In genomic region chr5:72848474-72849428, GRCh38 we compare ENCODE assay signal across 8 cellular contexts. TPM values are rescaled to one million over a fixed set of nuclear protein-coding genes. Genes with fewer than 3 reads are reported as not detected.
DNase-seq lines count a peak whose midpoint lies in the region; ATAC-seq and TF ChIP-seq lines count a peak whose summit lies in the region.

No MANE protein-coding gene starts in this region.

- peak overlapping the region; percentile 87 for H3K4me3 ChIP-seq in AG04450 (ENCODE audit: low read depth, low read length)
- H3K4me3 ChIP-seq in Panc1 (ENCODE audit: low read depth in 2 of 2, low read length in 2 of 2): peak overlapping the region; percentile 80 to 84
- H3K4me3 ChIP-seq in thoracic aorta: peak overlapping the region; percentile 87

- peaks cover 56% of the 10 kb centered on the region for H3K4me1 ChIP-seq in Panc1 (ENCODE audit: control insufficient read depth, insufficient read depth, low read length)
- peaks cover 48 to 68% of the 10 kb centered on the region in 2 donors for H3K4me1 ChIP-seq in thoracic aorta (ENCODE audit: control insufficient read depth in 1 of 2, low read depth in 2 of 2)

- H3K27ac ChIP-seq in AG04450 (ENCODE audit: low read depth, low read length) (peak overlapping the region; percentile 81), Panc1 (ENCODE audit: low read length) (peak overlapping the region; percentile 94), thoracic aorta (peak overlapping the region; percentile 87 to 89)

- BruUV-seq in Panc1 (replicated peaks; lab: Mats Ljungman, UMichigan): no TSS peak

- H3K27me3 ChIP-seq in AG04450 (ENCODE audit: control insufficient read depth, insufficient read depth, low read length) (no peaks in the 10 kb centered on the region), Panc1 (ENCODE audit: control insufficient read depth, insufficient read depth, low read length) (no peaks in the 10 kb centered on the region), thoracic aorta (replicated peaks; ENCODE audit: insufficient read depth) (no peaks in the 10 kb centered on the region)

- H3K36me3 ChIP-seq in Panc1 (ENCODE audit: control insufficient read depth, insufficient read depth, low read length) (peaks cover 35% of the 10 kb centered on the region), thoracic aorta (no peaks in the 10 kb centered on the region)

- intact Hi-C loops in Panc1 (cut with micrococcal nuclease; ENCODE audit: unreplicated experiment): no loop called here

- ATAC-seq in GM18511 (IDR thresholded peaks at IDR 0.05; ENCODE audit: unreplicated experiment) (peak; percentile 61), HG03025 (IDR thresholded peaks at IDR 0.05; ENCODE audit: low FRiP score, unreplicated experiment) (peak; percentile 59), Panc1 (peak; percentile 75), thoracic aorta (ENCODE audit: insufficient number of reproducible peaks, low FRiP score, low read depth) (peak; percentile 51)

- TF ChIP-seq CTCF in AG04450 (IDR thresholded peaks at IDR 0.05; ENCODE audit: low read depth, low read length): no peak
- no peak for TF ChIP-seq CTCF in Panc1 (IDR thresholded peaks at IDR 0.05)
- no peak for TF ChIP-seq CTCF in thoracic aorta (IDR thresholded peaks at IDR 0.05)

- CTCF ChIA-PET in AG04450 (lab: Charles Lee) (interaction anchor here (0.6 to 1.2 kb wide), 2 partner anchors 482 to 493 kb away, joined by 3 to 4 read pairs; no protein-coding TSS in a partner anchor), Panc1 (lab: Charles Lee) (no interaction called here)

- DNase-seq in AG04450 (ENCODE audit: low read depth, low spot score) (no peak), Panc1 (ENCODE audit: low read depth, low spot score) (no peak), activated gamma-delta T cell treated with Interleukin-2 at 50 U/mL for 16 hours (peak; percentile 41), germinal center (ENCODE audit: low spot score) (peak; percentile 74), occipital lobe (lab: John Stamatoyannopoulos, UW) (peak; percentile 54), thoracic aorta (ENCODE audit: low spot score) (peak; percentile 8)

- in situ Hi-C loops in Panc1 (cut with HindIII; ENCODE audit: low pct_unique_long_range_greater_than_20kb, low sequenced_read_pairs): no loop called here

- H3K9me3 ChIP-seq in AG04450 (ENCODE audit: control insufficient read depth, insufficient read depth, low read length) (no peaks in the 10 kb centered on the region), Panc1 (ENCODE audit: control insufficient read depth, insufficient read depth, low read depth, low read length) (no peaks in the 10 kb centered on the region), thoracic aorta (no peaks in the 10 kb centered on the region)

- POLR2A ChIA-PET in AG04450 (lab: Yijun Ruan, JAX): interaction anchor here (0.5 to 1.7 kb wide), 8 partner anchors 10 to 224 kb away, joined by 3 to 16 read pairs (median 4); partner anchors contain the start of gene TNPO1
- POLR2A ChIA-PET in Panc1 (lab: Charles Lee): interaction anchor here (0.6 to 1.1 kb wide), 4 partner anchors 15 to 579 kb away, joined by 3 to 10 read pairs (median 6); no protein-coding TSS in a partner anchor

RNA-seq across cellular contexts. Expression of gene TNPO1, which starts 32.3 kb away (rescaled TPM):
- 110 and 134 TPM in 2 replicates for polyA plus RNA-seq in AG04450 (2011; rRNA removed)
- polyA minus RNA-seq in AG04450 (2011; rRNA and poly(A)+ RNA removed): 244 and 342 TPM in 2 replicates
- total RNA-seq in Panc1 (2021; ENCODE audit: unreplicated experiment) (169 TPM), occipital lobe (299 TPM), thoracic aorta (100 to 1,000 TPM in 1 of 2 donors, 10 to 100 TPM in 1; 75.8 to 150 TPM)
- 47.4 TPM for polyA plus RNA-seq in Panc1 (2012; ENCODE audit: insufficient read length)

Comparison
In these comparisons a context has a peak if more than half of its experiments do, and no peak if none do; other contexts are left out.
1. DNase-seq: peak in activated gamma-delta T cell treated with Interleukin-2 at 50 U/mL for 16 hours (single experiment), germinal center (single experiment), occipital lobe (single experiment) and thoracic aorta (single experiment); none in AG04450 (single experiment) and Panc1 (single experiment).
2. Peak in every context shown above with its lines, with median percentiles within 50 percentile points of each other: H3K27ac ChIP-seq, H3K4me3 ChIP-seq and ATAC-seq.